Comparison of ENCODE assay signal across 20 cellular contexts in genomic region chr9:87699835-87700234, GRCh38.
"Had no signal": no experiment of that assay in that cellular context is flagged by ENCODE, and none has a peak within 500 bp of the region (broad histone marks: within the 10 kb centered on the region; RNA-seq: fewer than 3 reads in every experiment).

No MANE protein-coding gene starts in this region.

- H3K9me3 ChIP-seq: heart left ventricle, left ventricle myocardium inferior, thyroid gland, uterus had no signal

- H3K27ac ChIP-seq: heart left ventricle, left ventricle myocardium inferior, parathyroid adenoma, thyroid gland, uterus had no signal

- H3K36me3 Mint-ChIP-seq: activated naive CD8-positive, alpha-beta T cell treated with anti-CD3 and anti-CD28 coated beads, Interleukin-2, amount 10 ng/mL, durations not matched to agents 7 days and 5 days; stimulated activated naive B cell treated with anti-CD40 and anti-IgM and Interleukin-4, amounts not matched to agents 10 μg/mL and 1 μg/mL and 100 μg/mL, for 72 hours had no signal

- H3K36me3 ChIP-seq: uterus had no signal

- DNase-seq: activated B cell treated with CpG ODN at 0.5 μM for 24 hours; activated CD4-positive, alpha-beta T cell treated with anti-CD3 and anti-CD28 coated beads for 4 hours; activated CD8-positive, alpha-beta T cell treated with anti-CD3 and anti-CD28 coated beads for 36 hours; activated naive CD4-positive, alpha-beta T cell treated with Interleukin-2 at 50 U/mL for 16 hours; activated naive CD8-positive, alpha-beta T cell treated with anti-CD3 and anti-CD28 coated beads, Interleukin-2, amount 10 ng/mL, durations not matched to agents 7 days and 5 days; activated T-cell treated with anti-CD3 and anti-CD28 coated beads, Interleukin-2, amount 50 U/mL, for 1 hour; amygdala; caudate nucleus; effector memory CD8-positive, alpha-beta T cell; heart left ventricle; kidney glomerular epithelial cell; left ventricle myocardium inferior; naive thymus-derived CD4-positive, alpha-beta T cell; stimulated activated naive B cell treated with anti-CD40 and anti-IgM and Interleukin-4, amounts not matched to agents 10 μg/mL and 1 μg/mL and 100 μg/mL, for 72 hours; thyroid gland; uterus had no signal

- H3K9ac ChIP-seq: parathyroid adenoma had no signal

- H3K27me3 Mint-ChIP-seq: activated B cell treated with CpG ODN at 0.5 μM for 24 hours; stimulated activated naive B cell treated with anti-CD40 and anti-IgM and Interleukin-4, amounts not matched to agents 10 μg/mL and 1 μg/mL and 100 μg/mL, for 72 hours had no signal

- ATAC-seq: activated CD8-positive, alpha-beta T cell treated with anti-CD3 and anti-CD28 coated beads for 36 hours; effector memory CD8-positive, alpha-beta T cell; heart left ventricle; naive thymus-derived CD4-positive, alpha-beta T cell; sciatic nerve; stimulated activated naive B cell treated with anti-CD40 and anti-IgM and Interleukin-4, amounts not matched to agents 10 μg/mL and 1 μg/mL and 100 μg/mL, for 72 hours had no signal

- H3K27ac Mint-ChIP-seq: activated B cell treated with CpG ODN at 0.5 μM for 24 hours; activated CD8-positive, alpha-beta T cell treated with anti-CD3 and anti-CD28 coated beads for 36 hours; activated naive CD8-positive, alpha-beta T cell treated with anti-CD3 and anti-CD28 coated beads, Interleukin-2, amount 10 ng/mL, durations not matched to agents 7 days and 5 days; activated T-helper 2 cell treated with anti-CD3 and anti-CD28 coated beads, Interferon-gamma antibody, Interleukin-2, Interleukin-4, amounts not matched to agents 10 μg/mL and 5 μg/mL and 100 μg/mL, durations not matched to agents 14 hours and 24 hours and 36 hours; effector memory CD8-positive, alpha-beta T cell; naive thymus-derived CD4-positive, alpha-beta T cell; stimulated activated naive B cell treated with anti-CD40 and anti-IgM and Interleukin-4, amounts not matched to agents 10 μg/mL and 1 μg/mL and 100 μg/mL, for 72 hours; T-helper 2 cell treated with Interferon-gamma antibody and Interleukin-4, amounts not matched to agents 5 μg/mL and 100 μg/mL, for 36 hours had no signal

- H2AFZ ChIP-seq: parathyroid adenoma had no signal

- H3K27me3 ChIP-seq: heart left ventricle, thyroid gland, uterus had no signal

- H3K4me3 Mint-ChIP-seq: activated B cell treated with CpG ODN at 0.5 μM for 24 hours; activated CD8-positive, alpha-beta T cell treated with anti-CD3 and anti-CD28 coated beads for 36 hours; activated naive CD8-positive, alpha-beta T cell treated with anti-CD3 and anti-CD28 coated beads, Interleukin-2, amount 10 ng/mL, durations not matched to agents 7 days and 5 days; effector memory CD8-positive, alpha-beta T cell; naive thymus-derived CD4-positive, alpha-beta T cell; stimulated activated naive B cell treated with anti-CD40 and anti-IgM and Interleukin-4, amounts not matched to agents 10 μg/mL and 1 μg/mL and 100 μg/mL, for 72 hours; T-helper 2 cell treated with Interferon-gamma antibody and Interleukin-4, amounts not matched to agents 5 μg/mL and 100 μg/mL, for 36 hours had no signal

- H3K4me1 ChIP-seq: heart left ventricle, left ventricle myocardium inferior, parathyroid adenoma, thyroid gland, uterus had no signal

- H3K79me2 ChIP-seq: parathyroid adenoma had no signal

- H3K4me1 Mint-ChIP-seq: activated B cell treated with CpG ODN at 0.5 μM for 24 hours; stimulated activated naive B cell treated with anti-CD40 and anti-IgM and Interleukin-4, amounts not matched to agents 10 μg/mL and 1 μg/mL and 100 μg/mL, for 72 hours had no signal

- H3K9me3 Mint-ChIP-seq: activated B cell treated with CpG ODN at 0.5 μM for 24 hours; activated naive CD8-positive, alpha-beta T cell treated with anti-CD3 and anti-CD28 coated beads, Interleukin-2, amount 10 ng/mL, durations not matched to agents 7 days and 5 days; activated T-helper 2 cell treated with anti-CD3 and anti-CD28 coated beads, Interferon-gamma antibody, Interleukin-2, Interleukin-4, amounts not matched to agents 10 μg/mL and 5 μg/mL and 100 μg/mL, durations not matched to agents 14 hours and 24 hours and 36 hours; effector memory CD8-positive, alpha-beta T cell; stimulated activated naive B cell treated with anti-CD40 and anti-IgM and Interleukin-4, amounts not matched to agents 10 μg/mL and 1 μg/mL and 100 μg/mL, for 72 hours; T-helper 2 cell treated with Interferon-gamma antibody and Interleukin-4, amounts not matched to agents 5 μg/mL and 100 μg/mL, for 36 hours had no signal

- H3K4me3 ChIP-seq: heart left ventricle, left ventricle myocardium inferior, thyroid gland, uterus had no signal
